ENCODE assay signal across 25 cellular contexts in genomic region chr10:29493697-29494096, GRCh38.
DNase-seq lines count a peak whose midpoint lies in the region; ATAC-seq, FAIRE-seq and TF ChIP-seq lines count a peak whose summit lies in the region.
"Had no signal": no experiment of that assay in that cellular context is flagged by ENCODE, and none has a peak within 500 bp of the region (broad histone marks: within the 10 kb centered on the region; RNA-seq: fewer than 3 reads in every experiment).

No MANE protein-coding gene starts in this region.

- H3K36me3 Mint-ChIP-seq in glutamatergic neuron (ENCODE audit: unreplicated experiment), result peaks cover 4% of the 10 kb centered on the region
- peaks cover 0 to 3% of the 10 kb centered on the region in 2 donors for H3K36me3 Mint-ChIP-seq in stimulated activated naive B cell treated with anti-CD40 and anti-IgM and Interleukin-4, amounts not matched to agents 10 μg/mL and 1 μg/mL and 100 μg/mL, for 72 hours

- TF ChIP-seq CTCF in HepG2 (CRISPR knock-in tag; IDR thresholded peaks at IDR 0.05), result no peak
- TF ChIP-seq CTCF in right lobe of liver (IDR thresholded peaks at IDR 0.05), result no peak
- TF ChIP-seq CTCF in GM12878 (IDR thresholded peaks at IDR 0.05 in 2 of 3, conservative IDR thresholded peaks at IDR 0.05 in 1 of 3; ENCODE audit: control insufficient read depth in 2 of 3, extremely low read depth in 1 of 3, insufficient read depth in 1 of 3, low read depth in 3 of 3, low read length in 3 of 3), result no peak
- no peak for TF ChIP-seq CTCF in glutamatergic neuron (IDR thresholded peaks at IDR 0.05; ENCODE audit: partially characterized antibody, unreplicated experiment)

- H3K27me3 ChIP-seq in HepG2 (ENCODE audit: control insufficient read depth in 1 of 2, insufficient read depth in 2 of 2, low read length in 2 of 2), result no peaks in the 10 kb centered on the region
- no peaks in the 10 kb centered on the region for H3K27me3 ChIP-seq in right lobe of liver
- H3K27me3 ChIP-seq in GM12878 (replicated peaks in 1 of 2; ENCODE audit: control insufficient read depth in 2 of 2, insufficient read depth in 2 of 2, low read length in 1 of 2), result no peaks in the 10 kb centered on the region; a peak in 1 of 4 replicates
- H3K27me3 ChIP-seq: BE2C, BLaER1 had no signal

- H3K79me2 ChIP-seq in HepG2 (ENCODE audit: insufficient read depth, low read length) (no peaks in the 10 kb centered on the region), GM12878 (ENCODE audit: control insufficient read depth, insufficient read depth, low read length) (no peaks in the 10 kb centered on the region)

- H3K36me3 ChIP-seq in HepG2 (replicated peaks in 1 of 2; ENCODE audit: control insufficient read depth in 1 of 2, insufficient read depth in 2 of 2, low read length in 2 of 2) (peaks cover 1 to 14% of the 10 kb centered on the region in 2 experiments; a peak in 2 of 5 replicates), right lobe of liver (peaks cover 0 to 39% (median 6%) of the 10 kb centered on the region in 4 donors), GM12878 (ENCODE audit: control insufficient read depth in 2 of 2, insufficient read depth in 2 of 2, low read length in 1 of 2) (no peaks in the 10 kb centered on the region)
- H3K36me3 ChIP-seq: BE2C had no signal

- H3K27me3 Mint-ChIP-seq in glutamatergic neuron (ENCODE audit: unreplicated experiment), result peaks cover 5% of the 10 kb centered on the region
- H3K27me3 Mint-ChIP-seq in stimulated activated naive B cell treated with anti-CD40 and anti-IgM and Interleukin-4, amounts not matched to agents 10 μg/mL and 1 μg/mL and 100 μg/mL, for 72 hours, result peaks cover 0 to 5% of the 10 kb centered on the region in 2 donors
- H3K27me3 Mint-ChIP-seq: CD4-positive, alpha-beta memory T cell; CD4-positive, CD25-positive, alpha-beta regulatory T cell; CD8-positive, alpha-beta memory T cell had no signal

- H3K4me1 ChIP-seq in HepG2 (ENCODE audit: insufficient read depth, low read length) (no peaks in the 10 kb centered on the region), right lobe of liver (no peaks in the 10 kb centered on the region), GM12878 (ENCODE audit: control insufficient read depth, insufficient read depth, low read length) (no peaks in the 10 kb centered on the region)
- H3K4me1 ChIP-seq: A549, BE2C had no signal

- SMC1A ChIA-PET in GM12878 (lab: Charles Lee; ENCODE audit: uncharacterized antibody, unreplicated experiment), result no interaction called here

- H3K9ac ChIP-seq in HepG2 (ENCODE audit: insufficient read depth, low read depth, low read length), result no peak overlapping the region
- no peak overlapping the region for H3K9ac ChIP-seq in GM12878 (ENCODE audit: control insufficient read depth, insufficient read depth, low read length)
- H3K9ac ChIP-seq: BLaER1 had no signal

- in situ Hi-C loops in HepG2 (cut with HindIII; ENCODE audit: extremely low pct_ligation_motif_present, low pct_unique_long_range_greater_than_20kb) (no loop called here), GM12878 (cut with MboI) (no loop called here)

- TF ChIP-seq RAD21 in HepG2 (CRISPR knock-in tag; IDR thresholded peaks at IDR 0.05) (no peak), GM12878 (IDR thresholded peaks at IDR 0.05; ENCODE audit: insufficient read depth, low read depth, low read length) (no peak)

- H3K9me3 Mint-ChIP-seq in glutamatergic neuron (ENCODE audit: unreplicated experiment), result peaks cover 9% of the 10 kb centered on the region
- no peaks in the 10 kb centered on the region for H3K9me3 Mint-ChIP-seq in stimulated activated naive B cell treated with anti-CD40 and anti-IgM and Interleukin-4, amounts not matched to agents 10 μg/mL and 1 μg/mL and 100 μg/mL, for 72 hours
- H3K9me3 Mint-ChIP-seq: CD14-positive monocyte; CD4-positive, CD25-positive, alpha-beta regulatory T cell; CD8-positive, alpha-beta memory T cell had no signal

- DNase-seq in HepG2 (ENCODE audit: low spot score), result no peak
- DNase-seq in right lobe of liver, result no peak
- no peak for DNase-seq in GM12878 (ENCODE audit: low read depth, low spot score)
- no peak for DNase-seq in glutamatergic neuron
- no peak for DNase-seq in AML-193 (lab: John Stamatoyannopoulos, UW)
- DNase-seq in stimulated activated naive B cell treated with anti-CD40 and anti-IgM and Interleukin-4, amounts not matched to agents 10 μg/mL and 1 μg/mL and 100 μg/mL, for 72 hours, result no peak
- DNase-seq: BE2C; C1 segment of cervical spinal cord; CD4-positive, alpha-beta memory T cell; CD4-positive, CD25-positive, alpha-beta regulatory T cell; CD8-positive, alpha-beta memory T cell; COR-L47; DMS 273 treated with DMSO at 0.1 percent for 48 hours; DMS153; DMS53; DMS79; DND-41; EL; GDM1 had no signal

- H3K27ac ChIP-seq in HepG2 (ENCODE audit: extremely low read length, insufficient read depth, low read length) (no peak overlapping the region), right lobe of liver (no peak overlapping the region), GM12878 (ENCODE audit: control insufficient read depth, insufficient read depth) (no peak overlapping the region)
- H3K27ac ChIP-seq: 22Rv1, A549, BLaER1 had no signal

- no peak overlapping the region for H3K4me3 Mint-ChIP-seq in glutamatergic neuron (ENCODE audit: unreplicated experiment)
- no peak overlapping the region for H3K4me3 Mint-ChIP-seq in stimulated activated naive B cell treated with anti-CD40 and anti-IgM and Interleukin-4, amounts not matched to agents 10 μg/mL and 1 μg/mL and 100 μg/mL, for 72 hours
- H3K4me3 Mint-ChIP-seq: CD14-positive monocyte; CD4-positive, alpha-beta memory T cell; CD4-positive, CD25-positive, alpha-beta regulatory T cell; CD8-positive, alpha-beta memory T cell had no signal

- no peak overlapping the region for H3K4me2 ChIP-seq in HepG2 (ENCODE audit: low read depth, low read length)
- no peak overlapping the region for H3K4me2 ChIP-seq in GM12878 (ENCODE audit: control insufficient read depth, insufficient read depth)
- H3K4me2 ChIP-seq: A549, BLaER1 had no signal

- TF ChIP-seq POLR2A in HepG2 (IDR thresholded peaks at IDR 0.05; ENCODE audit: insufficient read depth in 1 of 2, low read depth in 2 of 2, low read length in 2 of 2) (no peak), right lobe of liver (IDR thresholded peaks at IDR 0.05) (no peak), GM12878 (IDR thresholded peaks at IDR 0.05; ENCODE audit: low read depth, low read length) (no peak)

- BruUV-seq in HepG2 (replicated peaks; lab: Mats Ljungman, UMichigan) (no TSS peak), GM12878 (replicated peaks; lab: Mats Ljungman, UMichigan) (no TSS peak)

- FAIRE-seq in HepG2 (lab: Jason Lieb, UNC) (no peak), GM12878 (lab: Jason Lieb, UNC) (no peak)
- FAIRE-seq: A549, GM12891, GM19239 had no signal

- H3K4me3 ChIP-seq in HepG2 (replicated peaks in 1 of 3; ENCODE audit: insufficient read depth in 1 of 3, low read depth in 2 of 3, low read length in 3 of 3), result no peak overlapping the region
- H3K4me3 ChIP-seq in right lobe of liver, result no peak overlapping the region
- no peak overlapping the region for H3K4me3 ChIP-seq in GM12878
- H3K4me3 ChIP-seq: A549, BLaER1 had no signal

- CTCF ChIA-PET in HepG2 (lab: Yijun Ruan, JAX; ENCODE audit: low intra/inter-chr PET ratio, low total read pairs), result no interaction called here
- CTCF ChIA-PET in GM12878 (lab: Yijun Ruan, JAX), result no interaction called here

- intact Hi-C loops in HepG2 (cut with micrococcal nuclease; ENCODE audit: unreplicated experiment), result no loop called here
- intact Hi-C loops in right lobe of liver (cut with DNase I), result no loop called here
- intact Hi-C loops in GM12878 (cut with micrococcal nuclease; ENCODE audit: unreplicated experiment), result no loop called here

- ATAC-seq in HepG2 (no peak), right lobe of liver (no peak), GM12878 (no peak)
- ATAC-seq in stimulated activated naive B cell treated with anti-CD40 and anti-IgM and Interleukin-4, amounts not matched to agents 10 μg/mL and 1 μg/mL and 100 μg/mL, for 72 hours (replicated peaks), result no peak
- ATAC-seq: A549 had no signal

- no peaks in the 10 kb centered on the region for H4K20me1 ChIP-seq in HepG2 (ENCODE audit: insufficient read depth, low read length)
- no peaks in the 10 kb centered on the region for H4K20me1 ChIP-seq in GM12878 (ENCODE audit: control insufficient read depth, insufficient read depth)
- H4K20me1 ChIP-seq: BLaER1 had no signal

- RAD21 ChIA-PET in GM12878 (lab: Charles Lee; ENCODE audit: unreplicated experiment), result no interaction called here

- peak overlapping the region; percentile 79 for H3K27ac Mint-ChIP-seq in glutamatergic neuron (ENCODE audit: unreplicated experiment)
- no peak overlapping the region for H3K27ac Mint-ChIP-seq in stimulated activated naive B cell treated with anti-CD40 and anti-IgM and Interleukin-4, amounts not matched to agents 10 μg/mL and 1 μg/mL and 100 μg/mL, for 72 hours
- H3K27ac Mint-ChIP-seq: CD4-positive, alpha-beta memory T cell; CD4-positive, CD25-positive, alpha-beta regulatory T cell; CD8-positive, alpha-beta memory T cell had no signal

- no peak overlapping the region for H2AFZ ChIP-seq in HepG2 (ENCODE audit: low read length)
- no peak overlapping the region for H2AFZ ChIP-seq in GM12878 (ENCODE audit: control insufficient read depth, low read depth, low read length)

- TF ChIP-seq EP300 in HepG2 (IDR thresholded peaks at IDR 0.05; ENCODE audit: low read depth in 2 of 2, low read length in 2 of 2), result no peak
- TF ChIP-seq EP300 in HepG2 (CRISPR knock-in tag; IDR thresholded peaks at IDR 0.05; ENCODE audit: borderline replicate concordance), result no peak
- TF ChIP-seq EP300 in GM12878 (IDR thresholded peaks at IDR 0.05; ENCODE audit: borderline replicate concordance in 1 of 2, control insufficient read depth in 1 of 2, low read depth in 2 of 2, low read length in 2 of 2), result no peak

- H3K4me1 Mint-ChIP-seq in glutamatergic neuron (ENCODE audit: low read depth, unreplicated experiment), result peaks cover 33% of the 10 kb centered on the region
- peaks cover 4 to 5% of the 10 kb centered on the region in 2 donors for H3K4me1 Mint-ChIP-seq in stimulated activated naive B cell treated with anti-CD40 and anti-IgM and Interleukin-4, amounts not matched to agents 10 μg/mL and 1 μg/mL and 100 μg/mL, for 72 hours
- H3K4me1 Mint-ChIP-seq: CD14-positive monocyte had no signal

- 96% methylated on average over 6 of the region's 6 CpGs for WGBS in HepG2 (ENCODE audit: low lambda C conversion rate)
- 100% methylated on average over 6 of the region's 6 CpGs for WGBS in right lobe of liver (ENCODE audit: insufficient coverage, low coverage, low lambda C conversion rate, missing lambda C conversion rate)
- 81% methylated on average over 6 of the region's 6 CpGs for WGBS in GM12878 (ENCODE audit: insufficient coverage, insufficient replicate concordance, low lambda C conversion rate, missing lambda C conversion rate)

- POLR2A ChIA-PET in HepG2 (lab: Yijun Ruan, JAX), result no interaction called here
- POLR2A ChIA-PET in GM12878 (lab: Charles Lee), result no interaction called here

- no peaks in the 10 kb centered on the region for H3K9me3 ChIP-seq in HepG2 (ENCODE audit: low read length)
- no peaks in the 10 kb centered on the region for H3K9me3 ChIP-seq in right lobe of liver
- no peaks in the 10 kb centered on the region for H3K9me3 ChIP-seq in GM12878 (replicated peaks; ENCODE audit: control insufficient read depth, insufficient read depth, low read length)
- H3K9me3 ChIP-seq: A549, BE2C, BLaER1 had no signal

Comparison
In these comparisons a context has a peak if more than half of its experiments do, and no peak if none do; other contexts are left out.
1. Of the 75 proteins assayed by ChIP-seq in both HepG2 and GM12878: peak only in HepG2: none; only in GM12878: none; in both: ZBTB40; in neither: 74.